Comparison of ENCODE assay signal across 8 cellular contexts in genomic region chr10:71268247-71268691, GRCh38. TPM values are rescaled to one million over a fixed set of nuclear protein-coding genes. Genes with fewer than 3 reads are reported as not detected.
A peak's percentile ranks its signal among the peaks of the same experiment; 100 is the strongest.
DNase-seq lines count a peak whose midpoint lies in the region; FAIRE-seq and TF ChIP-seq lines count a peak whose summit lies in the region.

No MANE protein-coding gene starts in this region.

- TF ChIP-seq CTCF in HFF-Myc (IDR thresholded peaks at IDR 0.05; ENCODE audit: low read depth, low read length, missing control alignments) (peak; percentile 78), mammary epithelial cell (conservative IDR thresholded peaks at IDR 0.05 in 1 of 2, IDR thresholded peaks at IDR 0.05 in 1 of 2; ENCODE audit: extremely low read depth in 1 of 2, insufficient read depth in 1 of 2, low read depth in 1 of 2, low read length in 2 of 2) (peak; percentile 36 to 66), kidney (IDR thresholded peaks at IDR 0.05; ENCODE audit: borderline replicate concordance, extremely low read depth, insufficient read depth) (peak; percentile 16), GM20000 (IDR thresholded peaks at IDR 0.05; ENCODE audit: extremely low read depth, missing control alignments) (no peak)

- H3K9me3 ChIP-seq in mammary epithelial cell (replicated peaks; ENCODE audit: insufficient read depth, low read length): no peaks in the 10 kb centered on the region
- H3K9me3 ChIP-seq in kidney (ENCODE audit: control insufficient read depth in 1 of 2, low read length in 2 of 2): no peaks in the 10 kb centered on the region

- H3K27me3 ChIP-seq in mammary epithelial cell (ENCODE audit: insufficient read depth, low read length): no peaks in the 10 kb centered on the region

- H3K4me1 Mint-ChIP-seq in activated naive CD4-positive, alpha-beta T cell treated with anti-CD3 and anti-CD28 coated beads, Interleukin-2, amount 10 ng/mL, durations not matched to agents 7 days and 5 days: peaks cover 4% of the 10 kb centered on the region

- H3K27ac Mint-ChIP-seq in activated naive CD4-positive, alpha-beta T cell treated with anti-CD3 and anti-CD28 coated beads, Interleukin-2, amount 10 ng/mL, durations not matched to agents 7 days and 5 days: no peak overlapping the region

- H3K27ac ChIP-seq in mammary epithelial cell (ENCODE audit: insufficient read depth, low read depth, low read length) (no peak overlapping the region), kidney (ENCODE audit: low read depth in 2 of 2, low read length in 2 of 2) (no peak overlapping the region)

- dilution Hi-C loops in mammary epithelial cell (cut with HindIII; ENCODE audit: low sequenced_read_pairs): loop anchor here (5.0 kb wide), 1 partner anchor 346 kb away; no protein-coding TSS in a partner anchor

- H3K79me2 ChIP-seq in mammary epithelial cell (ENCODE audit: insufficient read depth, low read length): no peaks in the 10 kb centered on the region

- H3K27me3 Mint-ChIP-seq in activated naive CD4-positive, alpha-beta T cell treated with anti-CD3 and anti-CD28 coated beads, Interleukin-2, amount 10 ng/mL, durations not matched to agents 7 days and 5 days: peaks cover 3% of the 10 kb centered on the region

- BruUV-seq in mammary epithelial cell (replicated peaks; lab: Mats Ljungman, UMichigan): no TSS peak

- no peaks in the 10 kb centered on the region for H3K9me3 Mint-ChIP-seq in activated naive CD4-positive, alpha-beta T cell treated with anti-CD3 and anti-CD28 coated beads, Interleukin-2, amount 10 ng/mL, durations not matched to agents 7 days and 5 days

- H3K4me1 ChIP-seq in mammary epithelial cell (ENCODE audit: insufficient read depth, low read length) (peaks cover 6% of the 10 kb centered on the region), kidney (ENCODE audit: control insufficient read depth in 1 of 2, insufficient read depth in 1 of 2, low read depth in 1 of 2, low read length in 2 of 2) (peaks cover 0 to 23% of the 10 kb centered on the region in 2 donors)

- H3K36me3 Mint-ChIP-seq in activated naive CD4-positive, alpha-beta T cell treated with anti-CD3 and anti-CD28 coated beads, Interleukin-2, amount 10 ng/mL, durations not matched to agents 7 days and 5 days: no peaks in the 10 kb centered on the region

- no peak overlapping the region for H2AFZ ChIP-seq in mammary epithelial cell (ENCODE audit: low read depth, low read length)

- intact Hi-C loops in mammary epithelial cell (cut with micrococcal nuclease): loop anchor here (1.0 to 5.0 kb wide), 3 partner anchors 23 to 343 kb away; no protein-coding TSS in a partner anchor
- intact Hi-C loops in kidney (cut with DNase I): no loop called here

- CTCF ChIA-PET in mammary epithelial cell (lab: Charles Lee; ENCODE audit: low non-redundant PET): no interaction called here
- CTCF ChIA-PET in activated naive CD4-positive, alpha-beta T cell treated with anti-CD3 and anti-CD28 coated beads, Interleukin-2, amount 10 ng/mL, durations not matched to agents 7 days and 5 days (lab: Charles Lee): no interaction called here

- H3K4me3 Mint-ChIP-seq in activated naive CD4-positive, alpha-beta T cell treated with anti-CD3 and anti-CD28 coated beads, Interleukin-2, amount 10 ng/mL, durations not matched to agents 7 days and 5 days: no peak overlapping the region

- peak; percentile 63 for DNase-seq in 8988T
- DNase-seq in HFF-Myc (ENCODE audit: extremely low read depth, low read depth): no peak
- no peak for DNase-seq in mammary epithelial cell
- DNase-seq in kidney: no peak
- DNase-seq in activated naive CD4-positive, alpha-beta T cell treated with anti-CD3 and anti-CD28 coated beads, Interleukin-2, amount 10 ng/mL, durations not matched to agents 7 days and 5 days: no peak
- no peak for DNase-seq in NCI-H2196 treated with DMSO at 0.1 percent for 48 hours (lab: John Stamatoyannopoulos, UW; ENCODE audit: unreplicated experiment)
- no peak for DNase-seq in GM20000 (ENCODE audit: low spot score)
- DNase-seq in retina: no peak

- FAIRE-seq in kidney (lab: Jason Lieb, UNC): no peak

- H3K4me2 ChIP-seq in mammary epithelial cell (ENCODE audit: insufficient read depth, low read depth, low read length): no peak overlapping the region

- H3K36me3 ChIP-seq in mammary epithelial cell (ENCODE audit: insufficient read depth, low read length): no peaks in the 10 kb centered on the region
- no peaks in the 10 kb centered on the region for H3K36me3 ChIP-seq in kidney (ENCODE audit: control insufficient read depth in 1 of 2, insufficient read depth in 2 of 2, low read length in 2 of 2)

- no peak overlapping the region for H3K9ac ChIP-seq in mammary epithelial cell (ENCODE audit: insufficient read depth, low read length)
- no peak overlapping the region for H3K9ac ChIP-seq in kidney (ENCODE audit: low read length in 2 of 2)

- WGBS in mammary epithelial cell (ENCODE audit: low coverage, missing lambda C conversion rate): 66% methylated on average over 3 of the region's 8 CpGs

- in situ Hi-C loops in mammary epithelial cell (cut with MboI; ENCODE audit: low sequenced_read_pairs in 2 of 2): no loop called here

- no peaks in the 10 kb centered on the region for H4K20me1 ChIP-seq in mammary epithelial cell (ENCODE audit: insufficient read depth, low read length)

- H3K4me3 ChIP-seq in HFF-Myc (replicated peaks; ENCODE audit: low read depth, low read length) (no peak overlapping the region), mammary epithelial cell (replicated peaks in 1 of 3; ENCODE audit: insufficient read depth in 1 of 3, low read depth in 2 of 3, low read length in 3 of 3) (no peak overlapping the region), kidney (ENCODE audit: low read length in 2 of 2) (no peak overlapping the region)

RNA-seq across cellular contexts. Expression of gene SLC29A3, which starts 50.8 kb away (rescaled TPM):
- 1 to 10 TPM; 3.5 to 8.2 TPM for total RNA-seq in mammary epithelial cell
- 1.9 TPM for polyA plus RNA-seq in mammary epithelial cell
- polyA minus RNA-seq in mammary epithelial cell: 2.6 TPM
- total RNA-seq in kidney: 5.3 TPM
- 5.7 TPM for polyA plus RNA-seq in kidney (ENCODE audit: insufficient read depth, low read depth, low replicate concordance)

RNA-seq across cellular contexts. Expression of gene UNC5B, which starts 55.9 kb away (rescaled TPM):
- total RNA-seq in mammary epithelial cell: 10 to 100 TPM in 1 of 2 donors, 1 to 10 TPM in 1; 7.2 to 10.0 TPM
- 4.9 TPM for polyA plus RNA-seq in mammary epithelial cell
- 10.2 TPM for polyA minus RNA-seq in mammary epithelial cell
- 22.6 TPM for total RNA-seq in kidney
- polyA plus RNA-seq in kidney (ENCODE audit: insufficient read depth, low read depth, low replicate concordance): 5.5 TPM
